ENCODE assay signal across 8 cellular contexts in the genomic region with DNA sequence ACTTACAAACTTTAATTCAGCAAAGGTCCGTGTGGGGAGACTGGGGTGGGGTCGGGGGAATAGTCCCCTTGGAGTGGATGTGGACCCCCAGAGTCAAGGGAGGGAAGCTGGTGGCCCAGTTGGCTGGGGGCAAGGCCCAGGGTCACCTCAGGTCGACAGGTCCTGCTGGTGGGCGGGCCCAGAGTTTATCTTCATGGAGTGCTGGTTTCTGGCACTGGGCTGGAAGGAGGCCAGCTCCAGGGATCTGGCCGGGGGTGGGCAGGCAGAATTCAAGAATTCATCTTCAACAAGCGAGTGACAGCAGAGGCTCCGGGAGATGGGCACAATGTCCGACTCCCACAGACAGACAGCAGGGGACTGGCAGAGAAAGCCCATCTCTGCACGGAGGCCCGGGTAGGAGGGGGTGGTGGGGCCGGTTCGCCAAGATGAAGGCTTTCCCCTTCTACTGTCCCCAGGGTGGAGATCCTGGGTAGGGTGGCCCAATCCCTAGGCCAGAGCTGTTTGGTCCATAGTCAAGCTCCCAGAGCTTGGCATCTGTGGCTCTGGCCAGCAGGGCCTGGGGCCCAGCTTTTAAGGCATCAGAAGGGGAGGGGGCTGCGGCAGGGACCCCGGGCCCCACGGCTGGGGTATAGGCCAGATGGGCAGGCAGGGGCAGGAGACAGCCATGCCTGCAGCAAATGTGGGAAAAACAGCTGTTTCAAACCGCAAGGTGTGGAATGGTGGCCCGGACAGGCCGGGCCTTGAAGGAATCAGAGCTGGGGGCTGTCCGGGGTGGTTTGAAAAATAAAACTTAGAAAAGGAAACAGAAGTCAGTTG. TPM values are rescaled to one million over a fixed set of nuclear protein-coding genes. Genes with fewer than 3 reads are reported as not detected.
DNase-seq lines count a peak whose midpoint lies in the region; ATAC-seq and TF ChIP-seq lines count a peak whose summit lies in the region.

No MANE protein-coding gene starts in this region.

- TF ChIP-seq CTCF in DOHH2 (IDR thresholded peaks at IDR 0.05; ENCODE audit: low read depth, low read length, poor library complexity, severe bottlenecking) (no peak), osteoblast (IDR thresholded peaks at IDR 0.05; ENCODE audit: extremely low read depth, low read depth, low read length) (no peak)

- peaks cover 53% of the 10 kb centered on the region for H3K36me3 ChIP-seq in DOHH2 (ENCODE audit: control insufficient read depth, low read length)
- peaks cover 39% of the 10 kb centered on the region for H3K36me3 ChIP-seq in effector memory CD4-positive, alpha-beta T cell (ENCODE audit: control insufficient read depth, insufficient read depth, low read length)
- H3K36me3 ChIP-seq in osteoblast (ENCODE audit: insufficient read depth, low read length), result peaks cover 32% of the 10 kb centered on the region

- H3K27me3 ChIP-seq in DOHH2 (ENCODE audit: control insufficient read depth, low read length) (no peaks in the 10 kb centered on the region), osteoblast (ENCODE audit: insufficient read depth, low read length) (no peaks in the 10 kb centered on the region)
- no peaks in the 10 kb centered on the region for H3K27me3 ChIP-seq in effector memory CD4-positive, alpha-beta T cell (replicated peaks; ENCODE audit: control insufficient read depth, insufficient read depth, low read length, poor library complexity, severe bottlenecking)

- no peak overlapping the region for H2AFZ ChIP-seq in osteoblast (ENCODE audit: low read length)

- H3K4me1 ChIP-seq in DOHH2 (ENCODE audit: control insufficient read depth, low read length) (peaks cover 14% of the 10 kb centered on the region), osteoblast (ENCODE audit: insufficient read depth, low read length) (no peaks in the 10 kb centered on the region)
- H3K4me1 ChIP-seq in effector memory CD4-positive, alpha-beta T cell (ENCODE audit: control insufficient read depth, insufficient read depth, low read length, poor library complexity, severe bottlenecking), result peaks cover 6% of the 10 kb centered on the region

- ATAC-seq in HG03097 (IDR thresholded peaks at IDR 0.05; ENCODE audit: low FRiP score, unreplicated experiment), result no peak

- H3K27ac ChIP-seq in DOHH2 (ENCODE audit: low read depth, low read length) (no peak overlapping the region), osteoblast (ENCODE audit: low read depth, low read length) (no peak overlapping the region)
- peak overlapping the region; percentile 50 for H3K27ac ChIP-seq in effector memory CD4-positive, alpha-beta T cell (ENCODE audit: insufficient read depth, low read length, poor library complexity, severe bottlenecking)

- H3F3A ChIP-seq in DOHH2 (ENCODE audit: control insufficient read depth, insufficient read depth), result peaks cover 10% of the 10 kb centered on the region

- H4K20me1 ChIP-seq in DOHH2 (ENCODE audit: control insufficient read depth, insufficient read depth, low read depth, low read length) (no peaks in the 10 kb centered on the region), osteoblast (ENCODE audit: insufficient read depth, low read length) (peaks cover 2% of the 10 kb centered on the region)

- H3K79me2 ChIP-seq in DOHH2 (ENCODE audit: control insufficient read depth, low read length) (peaks cover 10% of the 10 kb centered on the region), osteoblast (ENCODE audit: insufficient read depth, low read length) (peaks cover 14% of the 10 kb centered on the region)

- H3K4me2 ChIP-seq in DOHH2 (ENCODE audit: low read length) (peak overlapping the region; percentile 92), osteoblast (ENCODE audit: insufficient read depth, low read length) (peak overlapping the region; percentile 96)

- DNase-seq in NCI-H69 (lab: John Stamatoyannopoulos, UW) (peak; percentile 51), osteoblast (ENCODE audit: insufficient read length, low spot score, missing footprints) (peak; percentile 81), CD1c-positive myeloid dendritic cell (ENCODE audit: extremely low spot score) (no peak), COLO829 (ENCODE audit: low spot score) (no peak)
- no peak for DNase-seq in effector memory CD4-positive, alpha-beta T cell
- DNase-seq in activated CD4-positive, CD25-positive, alpha-beta regulatory T cell treated with anti-CD3 and anti-CD28 coated beads, Interleukin-2, amount 50 U/mL, for 72 hours, result no peak

- H3K4me3 ChIP-seq in DOHH2 (ENCODE audit: low read length) (peak overlapping the region; percentile 87), osteoblast (ENCODE audit: insufficient read depth, low read length) (peak overlapping the region; percentile 96)
- H3K4me3 ChIP-seq in effector memory CD4-positive, alpha-beta T cell (ENCODE audit: insufficient read depth, low read depth, low read length, poor library complexity, severe bottlenecking), result peak overlapping the region; percentile 89

- no peaks in the 10 kb centered on the region for H3K9me3 ChIP-seq in DOHH2 (ENCODE audit: control insufficient read depth, insufficient read depth, low read length)
- H3K9me3 ChIP-seq in effector memory CD4-positive, alpha-beta T cell (ENCODE audit: control insufficient read depth, low read length), result no peaks in the 10 kb centered on the region
- H3K9me3 ChIP-seq in osteoblast (ENCODE audit: low read depth, low read length), result no peaks in the 10 kb centered on the region

- no peaks in the 10 kb centered on the region for H3K9me2 ChIP-seq in DOHH2 (replicated peaks; ENCODE audit: control insufficient read depth, low read length)

RNA-seq across cellular contexts. Expression of gene FDX2, which starts 0.6 kb away (rescaled TPM):
- 14.7 and 17.7 TPM in 2 replicates for total RNA-seq in osteoblast

RNA-seq across cellular contexts. Expression of gene ZGLP1, which starts 6.8 kb away (rescaled TPM):
- total RNA-seq in osteoblast, result 0.59 and 0.72 TPM in 2 replicates

RNA-seq across cellular contexts. Expression of gene RAVER1, which starts 16.9 kb away (rescaled TPM):
- total RNA-seq in osteoblast, result 8.0 TPM in 2 replicates

RNA-seq across cellular contexts. Expression of gene ICAM3, which starts 23.0 kb away (rescaled TPM):
- 3.2 and 3.6 TPM in 2 replicates for total RNA-seq in osteoblast

RNA-seq across cellular contexts. Expression of gene ICAM5, which starts 26.7 kb away (rescaled TPM):
- total RNA-seq in osteoblast, result under 0.01 TPM in 1 of 2 replicates, not detected in the other

Comparison
In these comparisons a context has a peak if more than half of its experiments do, and no peak if none do; other contexts are left out.
1. DNase-seq: peak in NCI-H69 (single experiment) and osteoblast (single experiment); none in effector memory CD4-positive, alpha-beta T cell (0 of 3), CD1c-positive myeloid dendritic cell (single experiment), activated CD4-positive, CD25-positive, alpha-beta regulatory T cell treated with anti-CD3 and anti-CD28 coated beads, Interleukin-2, amount 50 U/mL, for 72 hours (single experiment) and COLO829 (single experiment).
2. Peak in every context shown above with its lines, with median percentiles within 50 percentile points of each other: H3K4me3 ChIP-seq.